8 cellular contexts compared by ENCODE assay signal in genomic region chr17:38352245-38353083, GRCh38. TPM values are rescaled to one million over a fixed set of nuclear protein-coding genes. Genes with fewer than 3 reads are reported as not detected.
DNase-seq lines count a peak whose midpoint lies in the region; ATAC-seq and TF ChIP-seq lines count a peak whose summit lies in the region.

No MANE protein-coding gene starts in this region.

- peaks cover 41% of the 10 kb centered on the region for H3K79me2 ChIP-seq in PC-3 (ENCODE audit: low read length)

- H3K4me1 ChIP-seq in PC-3 (ENCODE audit: insufficient read depth, low read length), result peaks cover 9% of the 10 kb centered on the region; the same call in 1 of the 2 replicates

- POLR2A ChIA-PET in PC-3 (lab: Charles Lee; ENCODE audit: unreplicated experiment), result interaction anchor here (0.6 kb wide), 1 partner anchor 14 kb away, joined by 13 read pairs; no protein-coding TSS in a partner anchor

- no TSS peak for BruUV-seq in PC-3 (replicated peaks; lab: Mats Ljungman, UMichigan)

- H4K20me1 ChIP-seq in PC-3 (ENCODE audit: low read length), result no peaks in the 10 kb centered on the region

- ATAC-seq in GM21717 (IDR thresholded peaks at IDR 0.05; ENCODE audit: unreplicated experiment) (peak; percentile 7), PC-3 (peak; percentile 21), HG03135 (IDR thresholded peaks at IDR 0.05; ENCODE audit: unreplicated experiment) (no peak)

- H3K9me2 ChIP-seq in PC-3 (replicated peaks; ENCODE audit: low read length), result no peaks in the 10 kb centered on the region

- peak overlapping the region; percentile 21; the same call in 1 of the 2 replicates for H2AFZ ChIP-seq in PC-3 (ENCODE audit: low read length)

- no peaks in the 10 kb centered on the region for H3F3A ChIP-seq in PC-3 (ENCODE audit: low read length, unreplicated experiment)

- intact Hi-C loops in PC-3 (cut with micrococcal nuclease), result no loop called here

- H3K4me3 ChIP-seq in PC-3 (ENCODE audit: low read length) (peak overlapping the region; percentile 73), iPS-18c (ENCODE audit: insufficient read depth, low read depth, low read length) (peak overlapping the region; percentile 81), skeletal muscle cell (ENCODE audit: low read depth, low read length) (peak overlapping the region; percentile 78)

- no peak overlapping the region for H3K27ac ChIP-seq in PC-3 (ENCODE audit: low read length)

- H3K9me3 ChIP-seq in PC-3 (ENCODE audit: low read length), result no peaks in the 10 kb centered on the region
- H3K9me3 ChIP-seq in iPS-18c (ENCODE audit: control insufficient read depth, insufficient read depth, low read length), result no peaks in the 10 kb centered on the region

- no peaks in the 10 kb centered on the region; the same call in 1 of the 2 replicates for H3K36me3 ChIP-seq in PC-3 (ENCODE audit: low read depth, low read length)

- CTCF ChIA-PET in PC-3 (lab: Charles Lee), result no interaction called here

- TF ChIP-seq CTCF in PC-3 (conservative IDR thresholded peaks at IDR 0.05; ENCODE audit: low read depth, low read length), result no peak

- peak overlapping the region; percentile 91 for H3K4me2 ChIP-seq in PC-3 (ENCODE audit: low read length)

- no peaks in the 10 kb centered on the region for H3K27me3 ChIP-seq in PC-3 (ENCODE audit: low read length)

- H3K9ac ChIP-seq in PC-3 (ENCODE audit: low read length), result peak overlapping the region; percentile 68

- DNase-seq in COLO668 (lab: John Stamatoyannopoulos, UW; ENCODE audit: unreplicated experiment), result peak; percentile 10
- peak; percentile 6 for DNase-seq in PC-3
- DNase-seq in astrocyte of the hippocampus (ENCODE audit: low read depth, low spot score), result peak; percentile 59
- no peak for DNase-seq in skeletal muscle cell (ENCODE audit: low read depth)
- no peak for DNase-seq in NCI-H1694 treated with DMSO at 0.1 percent for 48 hours (lab: John Stamatoyannopoulos, UW)

RNA-seq across cellular contexts. Expression of gene SOCS7, which starts 0.8 kb away (rescaled TPM):
- total RNA-seq in PC-3 (2014; rRNA removed), result 7.4 and 9.8 TPM in 2 replicates

RNA-seq across cellular contexts. Expression of gene GPR179, which starts 8.7 kb away (rescaled TPM):
- total RNA-seq in PC-3 (2014; rRNA removed), result not detected in 2 replicates

RNA-seq across cellular contexts. Expression of gene MRPL45, which starts 55.5 kb away (rescaled TPM):
- total RNA-seq in PC-3 (2014; rRNA removed), result 31.4 and 34.3 TPM in 2 replicates

Comparison
In these comparisons a context has a peak if more than half of its experiments do, and no peak if none do; other contexts are left out.
1. DNase-seq: peak in COLO668 (single experiment), PC-3 (single experiment) and astrocyte of the hippocampus (single experiment); none in skeletal muscle cell (single experiment) and NCI-H1694 treated with DMSO at 0.1 percent for 48 hours (single experiment).
2. Peak in every context shown above with its lines, with median percentiles within 50 percentile points of each other: H3K4me3 ChIP-seq.